21 cellular contexts compared by ENCODE assay signal in genomic region chr15:89077750-89078149, GRCh38. TPM values are rescaled to one million over a fixed set of nuclear protein-coding genes. Genes with fewer than 3 reads are reported as not detected.
A peak's percentile ranks its signal among the peaks of the same experiment; 100 is the strongest.
DNase-seq lines count a peak whose midpoint lies in the region; ATAC-seq, FAIRE-seq and TF ChIP-seq lines count a peak whose summit lies in the region.
"Had no signal": no experiment of that assay in that cellular context is flagged by ENCODE, and none has a peak within 500 bp of the region (broad histone marks: within the 10 kb centered on the region; RNA-seq: fewer than 3 reads in every experiment).

No MANE protein-coding gene starts in this region.

- H3K79me2 ChIP-seq in GM12878 (ENCODE audit: control insufficient read depth, insufficient read depth, low read length) = no peaks in the 10 kb centered on the region

- H3K27ac Mint-ChIP-seq in activated naive CD4-positive, alpha-beta T cell treated with anti-CD3 and anti-CD28 coated beads for 36 hours = peak overlapping the region; percentile 1
- no peak overlapping the region for H3K27ac Mint-ChIP-seq in activated naive CD4-positive, alpha-beta T cell treated with anti-CD3 and anti-CD28 coated beads, Interleukin-2, amount 10 ng/mL, durations not matched to agents 7 days and 5 days
- H3K27ac Mint-ChIP-seq in activated T-helper 17 cell treated with anti-CD3 and anti-CD28 coated beads, Interleukin-2, amount 50 U/mL, for 72 hours = peak overlapping the region; percentile 34
- H3K27ac Mint-ChIP-seq in stimulated activated naive CD8-positive, alpha-beta T cell treated with anti-CD3 and anti-CD28 coated beads, Interleukin-15, amount 100 ng/mL, for 72 hours = no peak overlapping the region
- H3K27ac Mint-ChIP-seq: H9, IgD-negative memory B cell had no signal

- no peak overlapping the region for H3K9ac ChIP-seq in GM12878 (ENCODE audit: control insufficient read depth, insufficient read depth, low read length)

- H2AFZ ChIP-seq in GM12878 (ENCODE audit: control insufficient read depth, low read depth, low read length) = no peak overlapping the region

- H3K4me1 Mint-ChIP-seq in activated naive CD4-positive, alpha-beta T cell treated with anti-CD3 and anti-CD28 coated beads for 36 hours (ENCODE audit: low read depth) = peaks cover 32% of the 10 kb centered on the region
- H3K4me1 Mint-ChIP-seq in activated naive CD4-positive, alpha-beta T cell treated with anti-CD3 and anti-CD28 coated beads, Interleukin-2, amount 10 ng/mL, durations not matched to agents 7 days and 5 days = no peaks in the 10 kb centered on the region
- H3K4me1 Mint-ChIP-seq in activated T-helper 17 cell treated with anti-CD3 and anti-CD28 coated beads, Interleukin-2, amount 50 U/mL, for 72 hours = peaks cover 24% of the 10 kb centered on the region
- peaks cover 28% of the 10 kb centered on the region for H3K4me1 Mint-ChIP-seq in stimulated activated naive CD8-positive, alpha-beta T cell treated with anti-CD3 and anti-CD28 coated beads, Interleukin-15, amount 100 ng/mL, for 72 hours
- H3K4me1 Mint-ChIP-seq: IgD-negative memory B cell had no signal

- no peak overlapping the region for H3K4me3 ChIP-seq in GM12878
- H3K4me3 ChIP-seq: MG63, SJCRH30 had no signal

- SMC1A ChIA-PET in GM12878 (lab: Charles Lee; ENCODE audit: uncharacterized antibody, unreplicated experiment) = interaction anchor here (1.2 to 2.4 kb wide), 3 partner anchors 20 to 73 kb away, joined by 3 to 12 read pairs (median 8); no protein-coding TSS in a partner anchor

- in situ Hi-C loops in GM12878 (cut with MboI) = no loop called here

- H3K9me3 Mint-ChIP-seq in activated naive CD4-positive, alpha-beta T cell treated with anti-CD3 and anti-CD28 coated beads for 36 hours = no peaks in the 10 kb centered on the region
- no peaks in the 10 kb centered on the region for H3K9me3 Mint-ChIP-seq in activated naive CD4-positive, alpha-beta T cell treated with anti-CD3 and anti-CD28 coated beads, Interleukin-2, amount 10 ng/mL, durations not matched to agents 7 days and 5 days
- no peaks in the 10 kb centered on the region for H3K9me3 Mint-ChIP-seq in activated T-helper 17 cell treated with anti-CD3 and anti-CD28 coated beads, Interleukin-2, amount 50 U/mL, for 72 hours
- peaks cover 0 to 4% of the 10 kb centered on the region in 2 donors for H3K9me3 Mint-ChIP-seq in stimulated activated naive CD8-positive, alpha-beta T cell treated with anti-CD3 and anti-CD28 coated beads, Interleukin-15, amount 100 ng/mL, for 72 hours
- H3K9me3 Mint-ChIP-seq: H9, IgD-negative memory B cell had no signal

- no peaks in the 10 kb centered on the region for H3K27me3 ChIP-seq in GM12878 (replicated peaks in 1 of 2; ENCODE audit: control insufficient read depth in 2 of 2, insufficient read depth in 2 of 2, low read length in 1 of 2)
- H3K27me3 ChIP-seq: MG63, SJCRH30 had no signal

- RAD21 ChIA-PET in GM12878 (lab: Charles Lee; ENCODE audit: unreplicated experiment) = interaction anchor here (0.8 to 1.8 kb wide), 2 partner anchors 14 to 52 kb away, joined by 3 to 5 read pairs; no protein-coding TSS in a partner anchor

- H3K4me1 ChIP-seq in GM12878 (ENCODE audit: control insufficient read depth, insufficient read depth, low read length) = no peaks in the 10 kb centered on the region
- H3K4me1 ChIP-seq: SJCRH30 had no signal

- POLR2A ChIA-PET in GM12878 (lab: Charles Lee) = interaction anchor here (1.3 kb wide), 1 partner anchor 10 kb away, joined by 5 read pairs; the partner anchor contains the start of gene ABHD2

- no peak for TF ChIP-seq EP300 in GM12878 (IDR thresholded peaks at IDR 0.05; ENCODE audit: borderline replicate concordance in 1 of 2, control insufficient read depth in 1 of 2, low read depth in 2 of 2, low read length in 2 of 2)

- ATAC-seq in activated T-helper 17 cell treated with anti-CD3 and anti-CD28 coated beads, Interleukin-2, amount 50 U/mL, for 72 hours (replicated peaks) = peak; percentile 94
- no peak for ATAC-seq in GM12878
- ATAC-seq in stimulated activated naive CD8-positive, alpha-beta T cell treated with anti-CD3 and anti-CD28 coated beads, Interleukin-15, amount 100 ng/mL, for 72 hours = peak; percentile 90
- ATAC-seq: Panc1 had no signal

- no peaks in the 10 kb centered on the region for H3K27me3 Mint-ChIP-seq in activated naive CD4-positive, alpha-beta T cell treated with anti-CD3 and anti-CD28 coated beads for 36 hours (ENCODE audit: low read depth)
- H3K27me3 Mint-ChIP-seq in activated naive CD4-positive, alpha-beta T cell treated with anti-CD3 and anti-CD28 coated beads, Interleukin-2, amount 10 ng/mL, durations not matched to agents 7 days and 5 days = peaks cover 27% of the 10 kb centered on the region
- peaks cover 11% of the 10 kb centered on the region for H3K27me3 Mint-ChIP-seq in activated T-helper 17 cell treated with anti-CD3 and anti-CD28 coated beads, Interleukin-2, amount 50 U/mL, for 72 hours
- H3K27me3 Mint-ChIP-seq in stimulated activated naive CD8-positive, alpha-beta T cell treated with anti-CD3 and anti-CD28 coated beads, Interleukin-15, amount 100 ng/mL, for 72 hours = peaks cover 13% of the 10 kb centered on the region

- no peak for TF ChIP-seq CTCF in GM12878 (IDR thresholded peaks at IDR 0.05 in 2 of 3, conservative IDR thresholded peaks at IDR 0.05 in 1 of 3; ENCODE audit: control insufficient read depth in 2 of 3, extremely low read depth in 1 of 3, insufficient read depth in 1 of 3, low read depth in 3 of 3, low read length in 3 of 3)

- no TSS peak for BruUV-seq in GM12878 (replicated peaks; lab: Mats Ljungman, UMichigan)

- H3K4me2 ChIP-seq in GM12878 (ENCODE audit: control insufficient read depth, insufficient read depth) = no peak overlapping the region

- no peak for FAIRE-seq in GM12878 (lab: Jason Lieb, UNC)
- FAIRE-seq: D721Med, HTR-8/SVneo had no signal

- H3K9me3 ChIP-seq in GM12878 (replicated peaks; ENCODE audit: control insufficient read depth, insufficient read depth, low read length) = no peaks in the 10 kb centered on the region
- H3K9me3 ChIP-seq: MG63, SJCRH30 had no signal

- H3K4me3 Mint-ChIP-seq in activated naive CD4-positive, alpha-beta T cell treated with anti-CD3 and anti-CD28 coated beads for 36 hours = no peak overlapping the region
- H3K4me3 Mint-ChIP-seq in activated naive CD4-positive, alpha-beta T cell treated with anti-CD3 and anti-CD28 coated beads, Interleukin-2, amount 10 ng/mL, durations not matched to agents 7 days and 5 days = no peak overlapping the region
- no peak overlapping the region for H3K4me3 Mint-ChIP-seq in activated T-helper 17 cell treated with anti-CD3 and anti-CD28 coated beads, Interleukin-2, amount 50 U/mL, for 72 hours
- H3K4me3 Mint-ChIP-seq in stimulated activated naive CD8-positive, alpha-beta T cell treated with anti-CD3 and anti-CD28 coated beads, Interleukin-15, amount 100 ng/mL, for 72 hours = no peak overlapping the region
- H3K4me3 Mint-ChIP-seq: H9, IgD-negative memory B cell had no signal

- H4K20me1 ChIP-seq in GM12878 (ENCODE audit: control insufficient read depth, insufficient read depth) = no peaks in the 10 kb centered on the region

- CTCF ChIA-PET in activated naive CD4-positive, alpha-beta T cell treated with anti-CD3 and anti-CD28 coated beads for 36 hours (lab: Charles Lee) = interaction anchor here (1.7 kb wide), 1 partner anchor 52 kb away, joined by 5 read pairs; no protein-coding TSS in a partner anchor
- CTCF ChIA-PET in activated naive CD4-positive, alpha-beta T cell treated with anti-CD3 and anti-CD28 coated beads, Interleukin-2, amount 10 ng/mL, durations not matched to agents 7 days and 5 days (lab: Charles Lee) = interaction anchor here (1.0 kb wide), 1 partner anchor 49 kb away, joined by 3 read pairs; no protein-coding TSS in a partner anchor
- CTCF ChIA-PET in GM12878 (lab: Yijun Ruan, JAX) = interaction anchor here (0.9 to 1.7 kb wide), 5 partner anchors 10 to 100 kb away, joined by 3 to 10 read pairs (median 6); partner anchors contain the start of gene ABHD2

- H3K36me3 Mint-ChIP-seq in activated naive CD4-positive, alpha-beta T cell treated with anti-CD3 and anti-CD28 coated beads for 36 hours (ENCODE audit: low read depth) = no peaks in the 10 kb centered on the region
- no peaks in the 10 kb centered on the region for H3K36me3 Mint-ChIP-seq in activated naive CD4-positive, alpha-beta T cell treated with anti-CD3 and anti-CD28 coated beads, Interleukin-2, amount 10 ng/mL, durations not matched to agents 7 days and 5 days
- H3K36me3 Mint-ChIP-seq in activated T-helper 17 cell treated with anti-CD3 and anti-CD28 coated beads, Interleukin-2, amount 50 U/mL, for 72 hours (ENCODE audit: low read depth) = no peaks in the 10 kb centered on the region

- TF ChIP-seq POLR2A in GM12878 (IDR thresholded peaks at IDR 0.05; ENCODE audit: low read depth, low read length) = no peak

- intact Hi-C loops in activated naive CD4-positive, alpha-beta T cell treated with anti-CD3 and anti-CD28 coated beads for 36 hours (cut with micrococcal nuclease) = loop anchor here (1.0 kb wide), 1 partner anchor 11 kb away; the partner anchor contains the start of gene ABHD2
- intact Hi-C loops in GM12878 (cut with micrococcal nuclease; ENCODE audit: unreplicated experiment) = no loop called here

- no peak for TF ChIP-seq RAD21 in GM12878 (IDR thresholded peaks at IDR 0.05; ENCODE audit: insufficient read depth, low read depth, low read length)

- H3K36me3 ChIP-seq in GM12878 (ENCODE audit: control insufficient read depth in 2 of 2, insufficient read depth in 2 of 2, low read length in 1 of 2) = no peaks in the 10 kb centered on the region
- H3K36me3 ChIP-seq: MG63, SJCRH30 had no signal

- WGBS in GM12878 (ENCODE audit: insufficient coverage, insufficient replicate concordance, low lambda C conversion rate, missing lambda C conversion rate) = 0% methylated on average over 1 of the region's 1 CpG

- no peak overlapping the region for H3K27ac ChIP-seq in GM12878 (ENCODE audit: control insufficient read depth, insufficient read depth)
- H3K27ac ChIP-seq: C4-2B, SJCRH30 had no signal

- no peak for DNase-seq in activated naive CD4-positive, alpha-beta T cell treated with anti-CD3 and anti-CD28 coated beads for 36 hours
- DNase-seq in activated naive CD4-positive, alpha-beta T cell treated with anti-CD3 and anti-CD28 coated beads, Interleukin-2, amount 10 ng/mL, durations not matched to agents 7 days and 5 days = no peak
- no peak for DNase-seq in GM12878 (ENCODE audit: low read depth, low spot score)
- no peak for DNase-seq in stimulated activated naive CD8-positive, alpha-beta T cell treated with anti-CD3 and anti-CD28 coated beads, Interleukin-15, amount 100 ng/mL, for 72 hours
- no peak for DNase-seq in NCI-H226
- no peak for DNase-seq in NCI-H146 (lab: John Stamatoyannopoulos, UW)
- DNase-seq: ACHN, H9, Kasumi-1, MG63, NCI-H1048, NCI-H1436, NCI-H2029, NCI-H526, SJCRH30 had no signal

RNA-seq across cellular contexts. Expression of gene ABHD2, which starts 10.5 kb away (rescaled TPM):
- 10 to 100 TPM; 57.2 to 64.9 TPM for total RNA-seq in activated naive CD4-positive, alpha-beta T cell treated with anti-CD3 and anti-CD28 coated beads for 36 hours
- 10 to 100 TPM; 40.1 to 47.7 TPM for total RNA-seq in activated T-helper 17 cell treated with anti-CD3 and anti-CD28 coated beads, Interleukin-2, amount 50 U/mL, for 72 hours
- total RNA-seq in GM12878 (2013; cell fraction: nucleolus; rRNA removed) = 48.0 and 50.8 TPM in 2 replicates
- total RNA-seq in GM12878 (2014; rRNA removed) = 19.6 and 19.7 TPM in 2 replicates
- total RNA-seq in GM12878 (2014; rRNA removed; fragmentation: Illumina TruSeq; extraction: Trizol) = 15.8 and 19.8 TPM in 2 replicates
- total RNA-seq in GM12878 (2021) = 33.6 and 38.7 TPM in 2 replicates
- polyA plus RNA-seq in GM12878 (2011; ENCODE audit: low read depth) = 7.0 TPM
- polyA plus RNA-seq in GM12878 (2011; rRNA removed) = 22.4 and 30.1 TPM in 2 replicates
- 27.2 and 29.2 TPM in 2 replicates for polyA plus RNA-seq in GM12878 (2011; cell fraction: cytosol; rRNA removed)
- polyA plus RNA-seq in GM12878 (2011; cell fraction: nucleus; rRNA removed) = 16.7 and 18.6 TPM in 2 replicates
- polyA plus RNA-seq in GM12878 (2012) = 7.8 and 8.1 TPM in 2 replicates
- polyA plus RNA-seq in GM12878 (2014; fragmentation: Illumina TruSeq; extraction: Trizol) = 21.4 and 23.3 TPM in 2 replicates
- polyA plus RNA-seq in GM12878 (2014; fragmentation: Nextera tagmentation; extraction: Ambion mirVana) = 1 to 10 TPM; 1.2 to 4.7 TPM
- 15.0 and 19.3 TPM in 2 replicates for polyA plus RNA-seq in GM12878 (2014; rRNA removed)
- 10 to 100 TPM; 21.0 to 21.2 TPM for polyA plus RNA-seq in GM12878 (2016; fragmentation: Nextera tagmentation; extraction: Ambion mirVana)
- 82.8 and 105 TPM in 2 replicates for polyA minus RNA-seq in GM12878 (2011; rRNA and poly(A)+ RNA removed)
- polyA minus RNA-seq in GM12878 (2011; cell fraction: cytosol; rRNA and poly(A)+ RNA removed) = 17.2 and 18.7 TPM in 2 replicates
- polyA minus RNA-seq in GM12878 (2011; cell fraction: nucleus; rRNA and poly(A)+ RNA removed) = 14.7 and 33.2 TPM in 2 replicates

Comparison
In these comparisons a context has a peak if more than half of its experiments do, and no peak if none do; other contexts are left out.
1. H3K27ac Mint-ChIP-seq: peak in activated naive CD4-positive, alpha-beta T cell treated with anti-CD3 and anti-CD28 coated beads for 36 hours (single experiment) and activated T-helper 17 cell treated with anti-CD3 and anti-CD28 coated beads, Interleukin-2, amount 50 U/mL, for 72 hours (single experiment); none in activated naive CD4-positive, alpha-beta T cell treated with anti-CD3 and anti-CD28 coated beads, Interleukin-2, amount 10 ng/mL, durations not matched to agents 7 days and 5 days (single experiment) and stimulated activated naive CD8-positive, alpha-beta T cell treated with anti-CD3 and anti-CD28 coated beads, Interleukin-15, amount 100 ng/mL, for 72 hours (0 of 2).